10 cellular contexts compared by ENCODE assay signal in the genomic region with DNA sequence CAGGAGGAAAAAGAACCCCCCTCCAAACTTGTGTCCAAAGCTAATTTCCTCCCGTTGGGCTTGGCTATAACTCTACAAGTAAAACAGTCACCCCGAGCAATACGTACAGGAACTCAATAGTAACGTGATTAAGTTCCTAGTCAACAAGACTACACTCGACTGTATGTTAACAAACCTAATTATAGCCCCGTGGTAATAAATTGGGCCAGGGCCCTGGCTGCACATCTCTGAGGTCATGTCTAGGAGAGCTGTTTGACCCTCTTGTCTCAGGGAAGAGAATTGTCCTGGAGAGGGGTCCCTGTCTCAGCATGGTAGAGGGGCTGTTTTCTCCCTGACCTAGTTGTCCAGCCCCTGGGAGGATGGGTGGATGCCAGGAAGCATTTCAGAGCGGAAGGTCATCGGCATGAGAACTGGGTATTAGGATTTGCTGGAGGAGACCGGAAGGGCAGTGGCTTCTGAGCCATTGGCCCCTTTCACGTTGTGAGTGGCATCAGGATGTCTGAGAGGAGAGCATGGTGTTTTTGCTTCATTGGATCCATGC.
DNase-seq lines count a peak whose midpoint lies in the region; ATAC-seq and TF ChIP-seq lines count a peak whose summit lies in the region.
"Had no signal": no experiment of that assay in that cellular context is flagged by ENCODE, and none has a peak within 500 bp of the region (broad histone marks: within the 10 kb centered on the region; RNA-seq: fewer than 3 reads in every experiment).

No MANE protein-coding gene starts in this region.

- ATAC-seq in CD4-positive, CD25-positive, alpha-beta regulatory T cell (ENCODE audit: low read depth in 2 of 2) = no peak
- ATAC-seq in GM21381 (IDR thresholded peaks at IDR 0.05; ENCODE audit: unreplicated experiment) (no peak), HG02642 (IDR thresholded peaks at IDR 0.05; ENCODE audit: poor library complexity, unreplicated experiment) (no peak)

- DNase-seq in CD4-positive, CD25-positive, alpha-beta regulatory T cell = no peak
- DNase-seq in SJCRH30 (no peak), cardiac muscle cell (ENCODE audit: low read depth in 1 of 2, low spot score in 1 of 2) (peak; percentile 13 to 39), prostate gland (ENCODE audit: low spot score) (no peak), NCI-H2227 (lab: John Stamatoyannopoulos, UW; ENCODE audit: unreplicated experiment) (no peak), GF-D8 (lab: John Stamatoyannopoulos, UW) (no peak)
- DNase-seq: islet precursor cell had no signal

- no peaks in the 10 kb centered on the region for H3K9me3 ChIP-seq in CD4-positive, CD25-positive, alpha-beta regulatory T cell (ENCODE audit: control insufficient read depth in 2 of 2, low read length in 2 of 2)
- H3K9me3 ChIP-seq in SJCRH30 (replicated peaks) (no peaks in the 10 kb centered on the region), cardiac muscle cell (ENCODE audit: low read depth) (no peaks in the 10 kb centered on the region), prostate gland (no peaks in the 10 kb centered on the region)

- 38% methylated on average over 10 of the region's 10 CpGs for WGBS in prostate gland

- H3K4me3 Mint-ChIP-seq in CD4-positive, CD25-positive, alpha-beta regulatory T cell = no peak overlapping the region
- H3K4me3 Mint-ChIP-seq: central memory CD8-positive, alpha-beta T cell had no signal

- H3K4me3 ChIP-seq in CD4-positive, CD25-positive, alpha-beta regulatory T cell (ENCODE audit: low read depth, low read length) = peak overlapping the region; percentile 75
- H3K4me3 ChIP-seq in SJCRH30 (peak overlapping the region; percentile 69), cardiac muscle cell (peak overlapping the region; percentile 25), prostate gland (peak overlapping the region in 1 of 2 donors; percentile 69)

- no peak overlapping the region for H3K27ac Mint-ChIP-seq in CD4-positive, CD25-positive, alpha-beta regulatory T cell

- no peak overlapping the region for H3K27ac ChIP-seq in CD4-positive, CD25-positive, alpha-beta regulatory T cell (ENCODE audit: insufficient read depth, low read length, poor library complexity, severe bottlenecking)
- H3K27ac ChIP-seq in SJCRH30 (no peak overlapping the region), cardiac muscle cell (peak overlapping the region; percentile 97), prostate gland (peak overlapping the region; percentile 92 to 97)

- no peak for TF ChIP-seq POLR2A in prostate gland (IDR thresholded peaks at IDR 0.05)

- intact Hi-C loops in prostate gland (cut with DNase I) = loop anchor here (1.0 to 10.0 kb wide), 6 partner anchors 86 to 959 kb away; no protein-coding TSS in a partner anchor

- no peaks in the 10 kb centered on the region for H3K36me3 ChIP-seq in CD4-positive, CD25-positive, alpha-beta regulatory T cell (ENCODE audit: control insufficient read depth, insufficient read depth, low read length)
- H3K36me3 ChIP-seq in SJCRH30 = no peaks in the 10 kb centered on the region
- no peaks in the 10 kb centered on the region for H3K36me3 ChIP-seq in cardiac muscle cell
- H3K36me3 ChIP-seq in prostate gland = no peaks in the 10 kb centered on the region

- peaks cover 0 to 1% (median 0%) of the 10 kb centered on the region in 7 donors for H3K9me3 Mint-ChIP-seq in CD4-positive, CD25-positive, alpha-beta regulatory T cell
- H3K9me3 Mint-ChIP-seq: central memory CD8-positive, alpha-beta T cell had no signal

- peaks cover 30% of the 10 kb centered on the region for H3K27me3 Mint-ChIP-seq in CD4-positive, CD25-positive, alpha-beta regulatory T cell
- H3K27me3 Mint-ChIP-seq: central memory CD8-positive, alpha-beta T cell had no signal

- peaks cover 38% of the 10 kb centered on the region for H3K27me3 ChIP-seq in CD4-positive, CD25-positive, alpha-beta regulatory T cell (ENCODE audit: control insufficient read depth, insufficient read depth, low read length)
- H3K27me3 ChIP-seq in SJCRH30 (no peaks in the 10 kb centered on the region), cardiac muscle cell (no peaks in the 10 kb centered on the region), prostate gland (replicated peaks; ENCODE audit: insufficient read depth) (no peaks in the 10 kb centered on the region)

- H3K36me3 Mint-ChIP-seq in CD4-positive, CD25-positive, alpha-beta regulatory T cell = no peaks in the 10 kb centered on the region

- no peak for TF ChIP-seq CTCF in cardiac muscle cell (IDR thresholded peaks at IDR 0.05; ENCODE audit: low read depth, low read length)
- TF ChIP-seq CTCF in prostate gland (IDR thresholded peaks at IDR 0.05) = no peak

- peaks cover 0 to 6% (median 1%) of the 10 kb centered on the region in 4 donors for H3K4me1 Mint-ChIP-seq in CD4-positive, CD25-positive, alpha-beta regulatory T cell
- H3K4me1 Mint-ChIP-seq: central memory CD8-positive, alpha-beta T cell had no signal

- H3K4me1 ChIP-seq in CD4-positive, CD25-positive, alpha-beta regulatory T cell (ENCODE audit: control insufficient read depth, insufficient read depth, low read length, poor library complexity, severe bottlenecking) = peaks cover 10% of the 10 kb centered on the region
- H3K4me1 ChIP-seq in SJCRH30 (0 out of 2 replicates have a peak, but pooled peaks cover 2% of the 10 kb centered on the region), cardiac muscle cell (ENCODE audit: low read depth) (peaks cover 36% of the 10 kb centered on the region), prostate gland (replicated peaks) (peaks cover 3% of the 10 kb centered on the region)

Comparison
In these comparisons a context has a peak if more than half of its experiments do, and no peak if none do; other contexts are left out.
1. DNase-seq: peak in cardiac muscle cell (2 of 2); none in CD4-positive, CD25-positive, alpha-beta regulatory T cell (0 of 3), SJCRH30 (0 of 2), prostate gland (single experiment), NCI-H2227 (single experiment) and GF-D8 (single experiment).
2. H3K27ac ChIP-seq: peak in cardiac muscle cell (single experiment) and prostate gland (2 of 2); none in CD4-positive, CD25-positive, alpha-beta regulatory T cell (single experiment) and SJCRH30 (single experiment).